Comparison of ENCODE assay signal across 19 cellular contexts in genomic region chr2:167478196-167478595, GRCh38.
A peak's percentile ranks its signal among the peaks of the same experiment; 100 is the strongest.
DNase-seq lines count a peak whose midpoint lies in the region; TF ChIP-seq lines count a peak whose summit lies in the region.
"Had no signal": no experiment of that assay in that cellular context is flagged by ENCODE, and none has a peak within 500 bp of the region (broad histone marks: within the 10 kb centered on the region; RNA-seq: fewer than 3 reads in every experiment).

No MANE protein-coding gene starts in this region.

- no peaks in the 10 kb centered on the region for H3K27me3 ChIP-seq in H7 (ENCODE audit: control insufficient read depth, insufficient read depth, low read length)

- no peaks in the 10 kb centered on the region for H3K36me3 ChIP-seq in H7 (replicated peaks; ENCODE audit: control insufficient read depth, insufficient read depth, low read length)

- no peak for TF ChIP-seq CTCF in epithelial cell of proximal tubule (conservative IDR thresholded peaks at IDR 0.05; ENCODE audit: low read depth, low read length)

- no peak overlapping the region for H3K4me3 ChIP-seq in H7 (ENCODE audit: insufficient read depth, low read depth, low read length)
- H3K4me3 ChIP-seq in epithelial cell of proximal tubule (ENCODE audit: low read depth, low read length): no peak overlapping the region

- DNase-seq in H7 (peak; percentile 4), epithelial cell of proximal tubule (ENCODE audit: low read depth) (peak; percentile 9), left kidney (ENCODE audit: low read depth, low spot score) (peak; percentile 55), NK-92 (lab: John Stamatoyannopoulos, UW; ENCODE audit: unreplicated experiment) (no peak), HCEC 1CT (no peak)
- no peak for DNase-seq in activated naive CD4-positive, alpha-beta T cell (lab: John Stamatoyannopoulos, UW)
- no peak for DNase-seq in activated CD4-positive, alpha-beta T cell treated with anti-CD3 and anti-CD28 coated beads, Interleukin-2, amount 50 U/mL, for 4 hours
- DNase-seq: CD8-positive, alpha-beta T cell; DMS153; DND-41; NCI-H1048; NCI-H1417 treated with DMSO at 0.1 percent for 48 hours; NCI-H1694 treated with DMSO at 0.1 percent for 48 hours; NCI-H2081; NCI-H2171; NCI-H226; NCI-H510A; NCI-H69; SHP77 had no signal

Comparison
In these comparisons a context has a peak if more than half of its experiments do, and no peak if none do; other contexts are left out.
1. DNase-seq: peak in H7 (single experiment), epithelial cell of proximal tubule (single experiment) and left kidney (single experiment); none in NK-92 (single experiment), HCEC 1CT (single experiment), activated naive CD4-positive, alpha-beta T cell (0 of 4) and activated CD4-positive, alpha-beta T cell treated with anti-CD3 and anti-CD28 coated beads, Interleukin-2, amount 50 U/mL, for 4 hours (0 of 2).